In genomic region chr2:11899264-11899818, GRCh38 we compare ENCODE assay signal across 18 cellular contexts.
A peak's percentile ranks its signal among the peaks of the same experiment; 100 is the strongest.
DNase-seq lines count a peak whose midpoint lies in the region; ATAC-seq, FAIRE-seq and TF ChIP-seq lines count a peak whose summit lies in the region.
"Had no signal": no experiment of that assay in that cellular context is flagged by ENCODE, and none has a peak within 500 bp of the region (broad histone marks: within the 10 kb centered on the region; RNA-seq: fewer than 3 reads in every experiment).

No MANE protein-coding gene starts in this region.

- no peak for ATAC-seq in GM19324 (IDR thresholded peaks at IDR 0.05; ENCODE audit: low FRiP score, unreplicated experiment)
- ATAC-seq: stimulated activated naive CD8-positive, alpha-beta T cell treated with anti-CD3 and anti-CD28 coated beads, Interleukin-15, Interleukin-2, amounts not matched to agents 100 U/mL and 50 U/mL, for 24 hours had no signal

- CTCF ChIA-PET in Caco-2 (lab: Charles Lee) = no interaction called here

- no peaks in the 10 kb centered on the region for H3K27me3 ChIP-seq in bronchial epithelial cell (ENCODE audit: control insufficient read depth, insufficient read depth, low read length)
- no peaks in the 10 kb centered on the region for H3K27me3 ChIP-seq in Caco-2 (replicated peaks; ENCODE audit: control insufficient read depth, insufficient read depth, low read length)

- FAIRE-seq in bronchial epithelial cell (lab: Jason Lieb, UNC) = peak; percentile 43
- FAIRE-seq: frontal cortex, islet of Langerhans had no signal

- intact Hi-C loops in Caco-2 (cut with micrococcal nuclease; ENCODE audit: unreplicated experiment) = no loop called here

- no peak overlapping the region for H3K27ac Mint-ChIP-seq in Caco-2 (ENCODE audit: unreplicated experiment)
- H3K27ac Mint-ChIP-seq: activated CD4-positive, alpha-beta T cell treated with anti-CD3 and anti-CD28 coated beads, Interleukin-2, amount 10 ng/mL, durations not matched to agents 7 days and 5 days had no signal

- peaks cover 18% of the 10 kb centered on the region for H3K27me3 Mint-ChIP-seq in Caco-2 (ENCODE audit: insufficient read depth, unreplicated experiment)
- H3K27me3 Mint-ChIP-seq: activated CD4-positive, alpha-beta T cell treated with anti-CD3 and anti-CD28 coated beads, Interleukin-2, amount 10 ng/mL, durations not matched to agents 7 days and 5 days had no signal

- no peak for TF ChIP-seq CTCF in bronchial epithelial cell (IDR thresholded peaks at IDR 0.05; ENCODE audit: insufficient read depth, low read length, severe bottlenecking)
- TF ChIP-seq CTCF in Caco-2 (IDR thresholded peaks at IDR 0.05; ENCODE audit: insufficient read depth in 1 of 2, low read depth in 1 of 2, low read length in 1 of 2, severe bottlenecking in 1 of 2, unreplicated experiment in 1 of 2) = no peak

- H3K4me1 Mint-ChIP-seq in Caco-2 (ENCODE audit: low read depth, unreplicated experiment) = no peaks in the 10 kb centered on the region
- H3K4me1 Mint-ChIP-seq: activated CD4-positive, alpha-beta T cell treated with anti-CD3 and anti-CD28 coated beads, Interleukin-2, amount 10 ng/mL, durations not matched to agents 7 days and 5 days had no signal

- H3K4me1 ChIP-seq in Caco-2 = no peaks in the 10 kb centered on the region

- DNase-seq in COLO829 (ENCODE audit: low spot score) (peak; percentile 51), M059J (ENCODE audit: low read depth) (peak; percentile 65), bronchial epithelial cell (ENCODE audit: low read depth) (peak; percentile 74), kidney glomerular epithelial cell (lab: John Stamatoyannopoulos, UW) (peak; percentile 0), Caco-2 (no peak), NCI-H82 (lab: John Stamatoyannopoulos, UW) (no peak), SKM-1 (lab: John Stamatoyannopoulos, UW; ENCODE audit: unreplicated experiment) (no peak)
- DNase-seq: activated CD4-positive, alpha-beta T cell treated with anti-CD3 and anti-CD28 coated beads, Interleukin-2, amount 10 ng/mL, durations not matched to agents 7 days and 5 days; central memory CD4-positive, alpha-beta T cell; GDM1; KG1; NCI-H2081; retina; stimulated activated naive CD8-positive, alpha-beta T cell treated with anti-CD3 and anti-CD28 coated beads, Interleukin-15, Interleukin-2, amounts not matched to agents 100 U/mL and 50 U/mL, for 24 hours; T-helper 1 cell had no signal

- no TSS peak for BruUV-seq in Caco-2 (replicated peaks; lab: Mats Ljungman, UMichigan)

- no peaks in the 10 kb centered on the region; the same call in 1 of the 2 replicates for H3K9me3 ChIP-seq in Caco-2

- no peaks in the 10 kb centered on the region for H3K36me3 ChIP-seq in bronchial epithelial cell (ENCODE audit: control insufficient read depth, insufficient read depth, low read length)
- no peaks in the 10 kb centered on the region for H3K36me3 ChIP-seq in Caco-2 (ENCODE audit: control insufficient read depth, insufficient read depth, low read length)

- no peak overlapping the region for H3K4me3 ChIP-seq in bronchial epithelial cell (ENCODE audit: low read depth, low read length)
- H3K4me3 ChIP-seq in Caco-2 (ENCODE audit: low read depth, low read length) = no peak overlapping the region

- POLR2A ChIA-PET in Caco-2 (lab: Charles Lee) = no interaction called here

- no peaks in the 10 kb centered on the region for H3K36me3 Mint-ChIP-seq in Caco-2 (ENCODE audit: insufficient read depth, unreplicated experiment)

- no peak overlapping the region for H3K4me3 Mint-ChIP-seq in Caco-2 (ENCODE audit: unreplicated experiment)
- H3K4me3 Mint-ChIP-seq: activated CD4-positive, alpha-beta T cell treated with anti-CD3 and anti-CD28 coated beads, Interleukin-2, amount 10 ng/mL, durations not matched to agents 7 days and 5 days had no signal

- peaks cover 8% of the 10 kb centered on the region for H3K9me3 Mint-ChIP-seq in Caco-2 (ENCODE audit: unreplicated experiment)

Comparison
In these comparisons a context has a peak if more than half of its experiments do, and no peak if none do; other contexts are left out.
1. DNase-seq: peak in COLO829 (single experiment), M059J (single experiment), bronchial epithelial cell (single experiment) and kidney glomerular epithelial cell (single experiment); none in Caco-2 (0 of 2), NCI-H82 (single experiment) and SKM-1 (single experiment).